Comparison of ENCODE assay signal across 1 cellular context in genomic region chr9:22052376-22052945, GRCh38.
TF ChIP-seq lines count a peak whose summit lies in the region.

No MANE protein-coding gene starts in this region.

TF ChIP-seq in GM23338, 12 proteins besides CTCF, POLR2A, EP300 and RAD21 (continued from another document):
- TF ChIP-seq, protein P1, sequence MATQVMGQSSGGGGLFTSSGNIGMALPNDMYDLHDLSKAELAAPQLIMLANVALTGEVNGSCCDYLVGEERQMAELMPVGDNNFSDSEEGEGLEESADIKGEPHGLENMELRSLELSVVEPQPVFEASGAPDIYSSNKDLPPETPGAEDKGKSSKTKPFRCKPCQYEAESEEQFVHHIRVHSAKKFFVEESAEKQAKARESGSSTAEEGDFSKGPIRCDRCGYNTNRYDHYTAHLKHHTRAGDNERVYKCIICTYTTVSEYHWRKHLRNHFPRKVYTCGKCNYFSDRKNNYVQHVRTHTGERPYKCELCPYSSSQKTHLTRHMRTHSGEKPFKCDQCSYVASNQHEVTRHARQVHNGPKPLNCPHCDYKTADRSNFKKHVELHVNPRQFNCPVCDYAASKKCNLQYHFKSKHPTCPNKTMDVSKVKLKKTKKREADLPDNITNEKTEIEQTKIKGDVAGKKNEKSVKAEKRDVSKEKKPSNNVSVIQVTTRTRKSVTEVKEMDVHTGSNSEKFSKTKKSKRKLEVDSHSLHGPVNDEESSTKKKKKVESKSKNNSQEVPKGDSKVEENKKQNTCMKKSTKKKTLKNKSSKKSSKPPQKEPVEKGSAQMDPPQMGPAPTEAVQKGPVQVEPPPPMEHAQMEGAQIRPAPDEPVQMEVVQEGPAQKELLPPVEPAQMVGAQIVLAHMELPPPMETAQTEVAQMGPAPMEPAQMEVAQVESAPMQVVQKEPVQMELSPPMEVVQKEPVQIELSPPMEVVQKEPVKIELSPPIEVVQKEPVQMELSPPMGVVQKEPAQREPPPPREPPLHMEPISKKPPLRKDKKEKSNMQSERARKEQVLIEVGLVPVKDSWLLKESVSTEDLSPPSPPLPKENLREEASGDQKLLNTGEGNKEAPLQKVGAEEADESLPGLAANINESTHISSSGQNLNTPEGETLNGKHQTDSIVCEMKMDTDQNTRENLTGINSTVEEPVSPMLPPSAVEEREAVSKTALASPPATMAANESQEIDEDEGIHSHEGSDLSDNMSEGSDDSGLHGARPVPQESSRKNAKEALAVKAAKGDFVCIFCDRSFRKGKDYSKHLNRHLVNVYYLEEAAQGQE (IDR thresholded peaks at IDR 0.05; ENCODE audit: unreplicated experiment), result no peak
- TF ChIP-seq, protein P2, sequence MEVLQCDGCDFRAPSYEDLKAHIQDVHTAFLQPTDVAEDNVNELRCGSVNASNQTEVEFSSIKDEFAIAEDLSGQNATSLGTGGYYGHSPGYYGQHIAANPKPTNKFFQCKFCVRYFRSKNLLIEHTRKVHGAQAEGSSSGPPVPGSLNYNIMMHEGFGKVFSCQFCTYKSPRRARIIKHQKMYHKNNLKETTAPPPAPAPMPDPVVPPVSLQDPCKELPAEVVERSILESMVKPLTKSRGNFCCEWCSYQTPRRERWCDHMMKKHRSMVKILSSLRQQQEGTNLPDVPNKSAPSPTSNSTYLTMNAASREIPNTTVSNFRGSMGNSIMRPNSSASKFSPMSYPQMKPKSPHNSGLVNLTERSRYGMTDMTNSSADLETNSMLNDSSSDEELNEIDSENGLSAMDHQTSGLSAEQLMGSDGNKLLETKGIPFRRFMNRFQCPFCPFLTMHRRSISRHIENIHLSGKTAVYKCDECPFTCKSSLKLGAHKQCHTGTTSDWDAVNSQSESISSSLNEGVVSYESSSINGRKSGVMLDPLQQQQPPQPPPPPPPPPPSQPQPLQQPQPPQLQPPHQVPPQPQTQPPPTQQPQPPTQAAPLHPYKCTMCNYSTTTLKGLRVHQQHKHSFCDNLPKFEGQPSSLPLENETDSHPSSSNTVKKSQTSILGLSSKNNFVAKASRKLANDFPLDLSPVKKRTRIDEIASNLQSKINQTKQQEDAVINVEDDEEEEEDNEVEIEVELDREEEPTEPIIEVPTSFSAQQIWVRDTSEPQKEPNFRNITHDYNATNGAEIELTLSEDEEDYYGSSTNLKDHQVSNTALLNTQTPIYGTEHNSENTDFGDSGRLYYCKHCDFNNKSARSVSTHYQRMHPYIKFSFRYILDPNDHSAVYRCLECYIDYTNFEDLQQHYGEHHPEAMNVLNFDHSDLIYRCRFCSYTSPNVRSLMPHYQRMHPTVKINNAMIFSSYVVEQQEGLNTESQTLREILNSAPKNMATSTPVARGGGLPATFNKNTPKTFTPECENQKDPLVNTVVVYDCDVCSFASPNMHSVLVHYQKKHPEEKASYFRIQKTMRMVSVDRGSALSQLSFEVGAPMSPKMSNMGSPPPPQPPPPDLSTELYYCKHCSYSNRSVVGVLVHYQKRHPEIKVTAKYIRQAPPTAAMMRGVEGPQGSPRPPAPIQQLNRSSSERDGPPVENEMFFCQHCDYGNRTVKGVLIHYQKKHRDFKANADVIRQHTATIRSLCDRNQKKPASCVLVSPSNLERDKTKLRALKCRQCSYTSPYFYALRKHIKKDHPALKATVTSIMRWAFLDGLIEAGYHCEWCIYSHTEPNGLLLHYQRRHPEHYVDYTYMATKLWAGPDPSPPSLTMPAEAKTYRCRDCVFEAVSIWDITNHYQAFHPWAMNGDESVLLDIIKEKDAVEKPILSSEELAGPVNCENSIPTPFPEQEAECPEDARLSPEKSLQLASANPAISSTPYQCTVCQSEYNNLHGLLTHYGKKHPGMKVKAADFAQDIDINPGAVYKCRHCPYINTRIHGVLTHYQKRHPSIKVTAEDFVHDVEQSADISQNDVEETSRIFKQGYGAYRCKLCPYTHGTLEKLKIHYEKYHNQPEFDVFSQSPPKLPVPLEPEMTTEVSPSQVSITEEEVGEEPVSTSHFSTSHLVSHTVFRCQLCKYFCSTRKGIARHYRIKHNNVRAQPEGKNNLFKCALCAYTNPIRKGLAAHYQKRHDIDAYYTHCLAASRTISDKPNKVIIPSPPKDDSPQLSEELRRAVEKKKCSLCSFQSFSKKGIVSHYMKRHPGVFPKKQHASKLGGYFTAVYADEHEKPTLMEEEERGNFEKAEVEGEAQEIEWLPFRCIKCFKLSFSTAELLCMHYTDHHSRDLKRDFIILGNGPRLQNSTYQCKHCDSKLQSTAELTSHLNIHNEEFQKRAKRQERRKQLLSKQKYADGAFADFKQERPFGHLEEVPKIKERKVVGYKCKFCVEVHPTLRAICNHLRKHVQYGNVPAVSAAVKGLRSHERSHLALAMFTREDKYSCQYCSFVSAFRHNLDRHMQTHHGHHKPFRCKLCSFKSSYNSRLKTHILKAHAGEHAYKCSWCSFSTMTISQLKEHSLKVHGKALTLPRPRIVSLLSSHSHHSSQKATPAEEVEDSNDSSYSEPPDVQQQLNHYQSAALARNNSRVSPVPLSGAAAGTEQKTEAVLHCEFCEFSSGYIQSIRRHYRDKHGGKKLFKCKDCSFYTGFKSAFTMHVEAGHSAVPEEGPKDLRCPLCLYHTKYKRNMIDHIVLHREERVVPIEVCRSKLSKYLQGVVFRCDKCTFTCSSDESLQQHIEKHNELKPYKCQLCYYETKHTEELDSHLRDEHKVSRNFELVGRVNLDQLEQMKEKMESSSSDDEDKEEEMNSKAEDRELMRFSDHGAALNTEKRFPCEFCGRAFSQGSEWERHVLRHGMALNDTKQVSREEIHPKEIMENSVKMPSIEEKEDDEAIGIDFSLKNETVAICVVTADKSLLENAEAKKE (CRISPR knock-in tag; IDR thresholded peaks at IDR 0.05), result no peak
- TF ChIP-seq NANOG (IDR thresholded peaks at IDR 0.05; ENCODE audit: borderline replicate concordance), result no peak
- TF ChIP-seq ZNF114 (CRISPR knock-in tag; IDR thresholded peaks at IDR 0.05), result no peak
- no peak for TF ChIP-seq EZH2phosphoT487 (IDR thresholded peaks at IDR 0.05; ENCODE audit: unreplicated experiment)
- no peak for TF ChIP-seq STAT1 (IDR thresholded peaks at IDR 0.05; ENCODE audit: unreplicated experiment)
- no peak for TF ChIP-seq ZNF331 (CRISPR knock-in tag; IDR thresholded peaks at IDR 0.05; ENCODE audit: low read depth)
- TF ChIP-seq EZH2 (IDR thresholded peaks at IDR 0.05; ENCODE audit: low read depth, unreplicated experiment), result no peak
